36 cellular contexts compared by ENCODE assay signal in genomic region chr7:143054621-143055020, GRCh38. TPM values are rescaled to one million over a fixed set of nuclear protein-coding genes. Genes with fewer than 3 reads are reported as not detected.
"Had no signal": no experiment of that assay in that cellular context is flagged by ENCODE, and none has a peak within 500 bp of the region (broad histone marks: within the 10 kb centered on the region; RNA-seq: fewer than 3 reads in every experiment).

No MANE protein-coding gene starts in this region.

- ATAC-seq: naive thymus-derived CD4-positive, alpha-beta T cell; natural killer cell; pancreas; right cardiac atrium; right lobe of liver; stimulated activated memory B cell treated with anti-CD40 and anti-IgM and Interleukin-4, amounts not matched to agents 10 μg/mL and 1 μg/mL and 100 μg/mL, for 72 hours; stimulated activated naive CD8-positive, alpha-beta T cell treated with anti-CD3 and anti-CD28 coated beads, Interleukin-15, amount 100 ng/mL, for 72 hours; upper lobe of right lung had no signal

- H3K4me3 ChIP-seq: pancreas, prostate gland, right lobe of liver, sigmoid colon, skin epidermis, smooth muscle cell, spleen, suprapubic skin, testis, tibial artery, transverse colon, upper lobe of right lung, uterus had no signal

- H3K36me3 ChIP-seq: neutrophil, pancreas, prostate gland, right lobe of liver, sigmoid colon, spleen, suprapubic skin, tibial artery, transverse colon, upper lobe of right lung, uterus had no signal

- DNase-seq: naive thymus-derived CD4-positive, alpha-beta T cell; natural killer cell; nucleus accumbens; pancreas; retina; right cardiac atrium; right lobe of liver; sigmoid colon; spleen; stimulated activated CD4-positive, alpha-beta T cell treated with anti-CD3 and anti-CD28 coated beads, Interleukin-12 subunit alpha, Interleukin-12 subunit beta, amount 100 ng/mL, for 4 hours; stimulated activated CD4-positive, alpha-beta T cell treated with anti-CD3 and anti-CD28 coated beads, Interleukin-1b, Interleukin-23, amount 100 ng/mL, for 48 hours; stimulated activated CD4-positive, alpha-beta T cell treated with anti-CD3 and anti-CD28 coated beads, Interleukin-4, amount 100 ng/mL, for 1 hour; stimulated activated CD4-positive, alpha-beta T cell treated with anti-CD3 and anti-CD28 coated beads, Interleukin-4, amount 100 ng/mL, for 4 hours; stimulated activated CD8-positive, alpha-beta memory T cell treated with anti-CD3 and anti-CD28 coated beads, Interleukin-4, amount 100 ng/mL, for 48 hours; stimulated activated naive CD4-positive, alpha-beta T cell; stimulated activated naive CD8-positive, alpha-beta T cell treated with anti-CD3 and anti-CD28 coated beads, Interleukin-15, amount 100 ng/mL, for 72 hours; stimulated activated naive CD8-positive, alpha-beta T cell treated with anti-CD3 and anti-CD28 coated beads, Interleukin-15, Interleukin-2, amounts not matched to agents 100 U/mL and 50 U/mL, for 24 hours; substantia nigra; testis; tibial artery; transverse colon; upper lobe of right lung; uterus had no signal

- H3K9me3 ChIP-seq: neutrophil, pancreas, prostate gland, right lobe of liver, sigmoid colon, suprapubic skin, testis, tibial artery, transverse colon, upper lobe of right lung, uterus had no signal

- H3K4me2 ChIP-seq: smooth muscle cell had no signal

- H3K4me1 ChIP-seq: pancreas, prostate gland, right lobe of liver, suprapubic skin, testis, transverse colon, upper lobe of right lung, uterus had no signal

- H3K27me3 ChIP-seq: neutrophil, pancreas, right lobe of liver, sigmoid colon, spleen, suprapubic skin, testis, tibial artery, transverse colon, upper lobe of right lung, uterus had no signal

- H3K27ac ChIP-seq: neutrophil, pancreas, prostate gland, right lobe of liver, sigmoid colon, skin epidermis, spleen, suprapubic skin, testis, tibial artery, transverse colon, upper lobe of right lung, uterus had no signal

RNA-seq across cellular contexts. Expression of gene OR6V1, which starts 2.5 kb away (rescaled TPM):
- total RNA-seq: naive thymus-derived CD4-positive, alpha-beta T cell; natural killer cell; omental fat pad; osteocyte; pancreas; posterior vena cava; prostate gland; pulmonary artery endothelial cell; right cardiac atrium; right lobe of liver; sigmoid colon; smooth muscle cell; spleen; suprapubic skin; testis; transverse colon; upper lobe of right lung; urinary bladder; uterus had no signal
- polyA plus RNA-seq: naive thymus-derived CD4-positive, alpha-beta T cell; neural cell; pancreas; right cardiac atrium; sigmoid colon; smooth muscle cell; spleen; urinary bladder had no signal

RNA-seq across cellular contexts. Expression of gene OR9A2, which starts 27.7 kb away (rescaled TPM):
- total RNA-seq: naive thymus-derived CD4-positive, alpha-beta T cell; natural killer cell; omental fat pad; osteocyte; pancreas; posterior vena cava; prostate gland; pulmonary artery endothelial cell; right cardiac atrium; right lobe of liver; sigmoid colon; transverse colon; upper lobe of right lung had no signal
- polyA plus RNA-seq: naive thymus-derived CD4-positive, alpha-beta T cell; neural cell; pancreas; right cardiac atrium; sigmoid colon; smooth muscle cell; spleen; thymus; urinary bladder had no signal
